Comparison of ENCODE assay signal across 18 cellular contexts in genomic region chr2:26674771-26675170, GRCh38. TPM values are rescaled to one million over a fixed set of nuclear protein-coding genes. Genes with fewer than 3 reads are reported as not detected.
DNase-seq lines count a peak whose midpoint lies in the region; ATAC-seq and TF ChIP-seq lines count a peak whose summit lies in the region.
"Had no signal": no experiment of that assay in that cellular context is flagged by ENCODE, and none has a peak within 500 bp of the region (broad histone marks: within the 10 kb centered on the region; RNA-seq: fewer than 3 reads in every experiment).

No MANE protein-coding gene starts in this region.

- H3K4me3 ChIP-seq in endodermal cell (ENCODE audit: low read length) (no peak overlapping the region), spleen (no peak overlapping the region)
- H3K4me3 ChIP-seq: BLaER1 treated with 17β-estradiol and CSF1 and Interleukin-3, amounts not matched to agents 10 nM and 100 nM had no signal

- WGBS in endodermal cell (ENCODE audit: insufficient coverage in 1 of 2, insufficient read length in 1 of 2), 2 experiments, result 80 to 92% methylated on average over 5 to 13 of the region's 13 CpGs
- WGBS in spleen, 5 donors, result 85 to 89% (median 89%) methylated on average over 13 of the region's 13 CpGs

- no peak overlapping the region for H3K27ac Mint-ChIP-seq in activated naive CD8-positive, alpha-beta T cell treated with anti-CD3 and anti-CD28 coated beads, Interleukin-2, amount 10 ng/mL, durations not matched to agents 7 days and 5 days
- no peak overlapping the region for H3K27ac Mint-ChIP-seq in activated naive CD8-positive, alpha-beta T cell treated with anti-CD3 and anti-CD28 coated beads for 36 hours
- H3K27ac Mint-ChIP-seq in endodermal cell, result no peak overlapping the region
- peak overlapping the region; percentile 9 for H3K27ac Mint-ChIP-seq in mesothelial cell of epicardium
- H3K27ac Mint-ChIP-seq: CD4-positive, CD25-positive, alpha-beta regulatory T cell; HFFc6 had no signal

- no peaks in the 10 kb centered on the region for H3K36me3 Mint-ChIP-seq in activated naive CD8-positive, alpha-beta T cell treated with anti-CD3 and anti-CD28 coated beads, Interleukin-2, amount 10 ng/mL, durations not matched to agents 7 days and 5 days
- H3K36me3 Mint-ChIP-seq in activated naive CD8-positive, alpha-beta T cell treated with anti-CD3 and anti-CD28 coated beads for 36 hours, result no peaks in the 10 kb centered on the region
- H3K36me3 Mint-ChIP-seq in endodermal cell (ENCODE audit: low read depth) (no peaks in the 10 kb centered on the region), mesothelial cell of epicardium (no peaks in the 10 kb centered on the region)
- H3K36me3 Mint-ChIP-seq: CD4-positive, CD25-positive, alpha-beta regulatory T cell had no signal

- no peak overlapping the region for H3K27ac ChIP-seq in endodermal cell (ENCODE audit: low read depth, low read length)
- H3K27ac ChIP-seq in spleen, result no peak overlapping the region
- H3K27ac ChIP-seq: BLaER1 treated with 17β-estradiol and CSF1 and Interleukin-3, amounts not matched to agents 10 nM and 100 nM had no signal

- H3K9me3 Mint-ChIP-seq in activated naive CD8-positive, alpha-beta T cell treated with anti-CD3 and anti-CD28 coated beads, Interleukin-2, amount 10 ng/mL, durations not matched to agents 7 days and 5 days, result no peaks in the 10 kb centered on the region
- H3K9me3 Mint-ChIP-seq in activated naive CD8-positive, alpha-beta T cell treated with anti-CD3 and anti-CD28 coated beads for 36 hours, result no peaks in the 10 kb centered on the region
- H3K9me3 Mint-ChIP-seq in endodermal cell (peaks cover 7% of the 10 kb centered on the region), mesothelial cell of epicardium (peaks cover 7% of the 10 kb centered on the region)
- H3K9me3 Mint-ChIP-seq: HFFc6 had no signal

- ATAC-seq in activated naive CD8-positive, alpha-beta T cell treated with anti-CD3 and anti-CD28 coated beads, Interleukin-2, amount 10 ng/mL, durations not matched to agents 7 days and 5 days (ENCODE audit: low read depth), result no peak
- ATAC-seq in HG02852 (IDR thresholded peaks at IDR 0.05; ENCODE audit: unreplicated experiment) (no peak), HG02938 (IDR thresholded peaks at IDR 0.05; ENCODE audit: unreplicated experiment) (no peak)

- POLR2A ChIA-PET in activated naive CD8-positive, alpha-beta T cell treated with anti-CD3 and anti-CD28 coated beads, Interleukin-2, amount 10 ng/mL, durations not matched to agents 7 days and 5 days (lab: Charles Lee), result no interaction called here

- intact Hi-C loops in spleen (cut with DNase I; ENCODE audit: low total_unique reads), result no loop called here

- no peaks in the 10 kb centered on the region for H3K36me3 ChIP-seq in endodermal cell (ENCODE audit: control insufficient read depth, insufficient read depth, low read length)
- H3K36me3 ChIP-seq in spleen, result no peaks in the 10 kb centered on the region

- H3K27me3 ChIP-seq in endodermal cell (ENCODE audit: control insufficient read depth, insufficient read depth, low read length, poor library complexity, severe bottlenecking), result peaks cover 18% of the 10 kb centered on the region
- H3K27me3 ChIP-seq in spleen (replicated peaks in 1 of 7), result peaks cover 0 to 24% (median 0%) of the 10 kb centered on the region in 7 donors
- H3K27me3 ChIP-seq: BLaER1 treated with 17β-estradiol and CSF1 and Interleukin-3, amounts not matched to agents 10 nM and 100 nM had no signal

- TF ChIP-seq POLR2A in spleen (IDR thresholded peaks at IDR 0.05), result no peak

- peaks cover 35% of the 10 kb centered on the region for H3K27me3 Mint-ChIP-seq in activated naive CD8-positive, alpha-beta T cell treated with anti-CD3 and anti-CD28 coated beads, Interleukin-2, amount 10 ng/mL, durations not matched to agents 7 days and 5 days
- peaks cover 31% of the 10 kb centered on the region for H3K27me3 Mint-ChIP-seq in activated naive CD8-positive, alpha-beta T cell treated with anti-CD3 and anti-CD28 coated beads for 36 hours
- H3K27me3 Mint-ChIP-seq in endodermal cell (ENCODE audit: insufficient read depth), result peaks cover 14% of the 10 kb centered on the region
- H3K27me3 Mint-ChIP-seq in mesothelial cell of epicardium (ENCODE audit: low read depth), result no peaks in the 10 kb centered on the region

- H3K9ac ChIP-seq in endodermal cell (ENCODE audit: extremely low read depth, low read length, poor library complexity, severe bottlenecking), result no peak overlapping the region
- H3K9ac ChIP-seq: BLaER1 treated with 17β-estradiol and CSF1 and Interleukin-3, amounts not matched to agents 10 nM and 100 nM had no signal

- no peaks in the 10 kb centered on the region for H3K4me1 ChIP-seq in endodermal cell (ENCODE audit: control insufficient read depth, insufficient read depth, low read length)
- no peaks in the 10 kb centered on the region for H3K4me1 ChIP-seq in spleen

- H3K4me3 Mint-ChIP-seq in activated naive CD8-positive, alpha-beta T cell treated with anti-CD3 and anti-CD28 coated beads, Interleukin-2, amount 10 ng/mL, durations not matched to agents 7 days and 5 days, result no peak overlapping the region
- H3K4me3 Mint-ChIP-seq in activated naive CD8-positive, alpha-beta T cell treated with anti-CD3 and anti-CD28 coated beads for 36 hours, result no peak overlapping the region
- H3K4me3 Mint-ChIP-seq in endodermal cell (no peak overlapping the region), mesothelial cell of epicardium (no peak overlapping the region)
- H3K4me3 Mint-ChIP-seq: CD4-positive, CD25-positive, alpha-beta regulatory T cell; HFFc6 had no signal

- TF ChIP-seq CTCF in endodermal cell (conservative IDR thresholded peaks at IDR 0.05), result no peak
- TF ChIP-seq CTCF in mesothelial cell of epicardium (IDR thresholded peaks at IDR 0.05; ENCODE audit: unreplicated experiment), result no peak
- no peak for TF ChIP-seq CTCF in spleen (IDR thresholded peaks at IDR 0.05 in 8 of 11, conservative IDR thresholded peaks at IDR 0.05 in 3 of 11)

- no peaks in the 10 kb centered on the region for H3K9me3 ChIP-seq in endodermal cell (ENCODE audit: control insufficient read depth, low read length)
- peaks cover 0 to 7% (median 1%) of the 10 kb centered on the region in 8 donors for H3K9me3 ChIP-seq in spleen

- peaks cover 2% of the 10 kb centered on the region for H3K4me1 Mint-ChIP-seq in activated naive CD8-positive, alpha-beta T cell treated with anti-CD3 and anti-CD28 coated beads, Interleukin-2, amount 10 ng/mL, durations not matched to agents 7 days and 5 days
- H3K4me1 Mint-ChIP-seq in activated naive CD8-positive, alpha-beta T cell treated with anti-CD3 and anti-CD28 coated beads for 36 hours, result no peaks in the 10 kb centered on the region
- H3K4me1 Mint-ChIP-seq in endodermal cell, result no peaks in the 10 kb centered on the region
- H3K4me1 Mint-ChIP-seq in mesothelial cell of epicardium, result peaks cover 32% of the 10 kb centered on the region
- H3K4me1 Mint-ChIP-seq: CD4-positive, CD25-positive, alpha-beta regulatory T cell had no signal

- DNase-seq in activated naive CD8-positive, alpha-beta T cell treated with anti-CD3 and anti-CD28 coated beads, Interleukin-2, amount 10 ng/mL, durations not matched to agents 7 days and 5 days, result peak; percentile 12
- DNase-seq in activated naive CD8-positive, alpha-beta T cell treated with anti-CD3 and anti-CD28 coated beads for 36 hours, result no peak
- peak; percentile 28 for DNase-seq in endodermal cell
- DNase-seq in mesothelial cell of epicardium (ENCODE audit: low spot score in 2 of 2, unreplicated experiment in 2 of 2), result no peak
- peak; percentile 41 for DNase-seq in spleen
- DNase-seq in middle frontal gyrus (ENCODE audit: extremely low spot score, low spot score), result no peak
- DNase-seq: 8988T; AML-193; CD4-positive, CD25-positive, alpha-beta regulatory T cell; DMS53; GF-D8; HCEC 1CT; HFFc6 had no signal

RNA-seq across cellular contexts. Expression of gene KCNK3, which starts 17.8 kb away (rescaled TPM):
- not detected for total RNA-seq in activated naive CD8-positive, alpha-beta T cell treated with anti-CD3 and anti-CD28 coated beads, Interleukin-2, amount 10 ng/mL, durations not matched to agents 7 days and 5 days
- total RNA-seq in activated naive CD8-positive, alpha-beta T cell treated with anti-CD3 and anti-CD28 coated beads for 36 hours, result not detected
- total RNA-seq in endodermal cell, result not detected
- polyA plus RNA-seq in endodermal cell (2013, experiment 1 of 2), result 1.9 TPM
- 1.7 TPM for polyA plus RNA-seq in endodermal cell (2013, experiment 2 of 2)
- total RNA-seq in mesothelial cell of epicardium, result 6.3 to 6.9 TPM (median 6.6 TPM) in 3 replicates
- total RNA-seq in spleen, result 1 to 10 TPM; 1.1 to 6.0 (median 2.9) TPM
- 1 to 10 TPM in 1 of 3 donors, under 1 TPM in 2; 0.61 to 1.2 (median 0.83) TPM for polyA plus RNA-seq in spleen
- total RNA-seq: CD4-positive, CD25-positive, alpha-beta regulatory T cell; HFFc6; HT-29 had no signal
- polyA plus RNA-seq: CD4-positive, CD25-positive, alpha-beta regulatory T cell had no signal

RNA-seq across cellular contexts. Expression of gene CIB4, which starts 33.6 kb away (rescaled TPM):
- not detected for total RNA-seq in activated naive CD8-positive, alpha-beta T cell treated with anti-CD3 and anti-CD28 coated beads, Interleukin-2, amount 10 ng/mL, durations not matched to agents 7 days and 5 days
- not detected for total RNA-seq in activated naive CD8-positive, alpha-beta T cell treated with anti-CD3 and anti-CD28 coated beads for 36 hours
- total RNA-seq in endodermal cell (not detected), mesothelial cell of epicardium (not detected in 3 replicates), spleen (not detected)
- polyA plus RNA-seq in endodermal cell (2013, experiment 1 of 2), result not detected
- not detected for polyA plus RNA-seq in endodermal cell (2013, experiment 2 of 2)
- polyA plus RNA-seq in spleen, result not detected
- total RNA-seq: CD4-positive, CD25-positive, alpha-beta regulatory T cell; H4; HFFc6; HT-29 had no signal
- polyA plus RNA-seq: CD4-positive, CD25-positive, alpha-beta regulatory T cell had no signal

Comparison
In these comparisons a context has a peak if more than half of its experiments do, and no peak if none do; other contexts are left out.
1. DNase-seq: peak in activated naive CD8-positive, alpha-beta T cell treated with anti-CD3 and anti-CD28 coated beads, Interleukin-2, amount 10 ng/mL, durations not matched to agents 7 days and 5 days (single experiment), endodermal cell (single experiment) and spleen (single experiment); none in activated naive CD8-positive, alpha-beta T cell treated with anti-CD3 and anti-CD28 coated beads for 36 hours (single experiment), mesothelial cell of epicardium (0 of 2) and middle frontal gyrus (single experiment).